Comparison of ENCODE assay signal across 8 cellular contexts in genomic region chr19:13838071-13838942, GRCh38. TPM values are rescaled to one million over a fixed set of nuclear protein-coding genes. Genes with fewer than 3 reads are reported as not detected.
DNase-seq lines count a peak whose midpoint lies in the region; ATAC-seq, FAIRE-seq and TF ChIP-seq lines count a peak whose summit lies in the region.

No MANE protein-coding gene starts in this region.

- H3K4me1 Mint-ChIP-seq in CD14-positive monocyte (peaks cover 48% of the 10 kb centered on the region), osteocyte (ENCODE audit: unreplicated experiment) (peaks cover 65% of the 10 kb centered on the region)

- peaks cover 39% of the 10 kb centered on the region for H3K4me1 ChIP-seq in Panc1 (ENCODE audit: control insufficient read depth, insufficient read depth, low read length)
- peaks cover 0 to 25% (median 18%) of the 10 kb centered on the region in 4 experiments; a peak in 6 of 7 replicates for H3K4me1 ChIP-seq in H1 (replicated peaks in 1 of 4; ENCODE audit: control insufficient read depth in 3 of 4, insufficient read depth in 4 of 4, low read length in 3 of 4)

- TF ChIP-seq CTCF in CD14-positive monocyte (IDR thresholded peaks at IDR 0.05) (no peak), Panc1 (IDR thresholded peaks at IDR 0.05) (no peak), H1 (IDR thresholded peaks at IDR 0.05; ENCODE audit: control extremely low read depth in 1 of 3, insufficient read depth in 1 of 3, low read depth in 1 of 3, low read length in 3 of 3) (no peak), osteocyte (IDR thresholded peaks at IDR 0.05) (no peak)

- no peak overlapping the region for H3K4me2 ChIP-seq in H1 (ENCODE audit: insufficient read depth in 1 of 2, low read depth in 2 of 2, low read length in 2 of 2)

- H2AK5ac ChIP-seq in H1 (ENCODE audit: low read depth, low read length) = peak overlapping the region; percentile 78; the same call in 1 of the 2 replicates

- no peak overlapping the region for H2BK15ac ChIP-seq in H1 (ENCODE audit: low read length)

- TF ChIP-seq POLR2A in H1 (IDR thresholded peaks at IDR 0.05; ENCODE audit: control extremely low read depth in 1 of 2, low read depth in 2 of 2, low read length in 2 of 2) = no peak

- intact Hi-C loops in CD14-positive monocyte (cut with micrococcal nuclease) = no loop called here
- intact Hi-C loops in Panc1 (cut with micrococcal nuclease; ENCODE audit: unreplicated experiment) = no loop called here

- no peak for FAIRE-seq in H1 (lab: Jason Lieb, UNC)

- no peak for ATAC-seq in Panc1
- no peak for ATAC-seq in GM18511 (IDR thresholded peaks at IDR 0.05; ENCODE audit: unreplicated experiment)
- ATAC-seq in HG03196 (IDR thresholded peaks at IDR 0.05; ENCODE audit: unreplicated experiment) = no peak

- no peak overlapping the region for H3K23ac ChIP-seq in H1 (ENCODE audit: insufficient read length)

- H3K9me3 ChIP-seq in Panc1 (ENCODE audit: control insufficient read depth, insufficient read depth, low read depth, low read length) (no peaks in the 10 kb centered on the region), H1 (ENCODE audit: insufficient read depth in 2 of 2, low read depth in 1 of 2, low read length in 1 of 2) (no peaks in the 10 kb centered on the region)

- POLR2A ChIA-PET in Panc1 (lab: Charles Lee) = interaction anchor here (0.7 to 0.9 kb wide), 3 partner anchors 23 to 252 kb away, joined by 4 to 9 read pairs (median 6); no protein-coding TSS in a partner anchor
- POLR2A ChIA-PET in H1 (lab: Charles Lee; ENCODE audit: partially characterized antibody) = interaction anchor here (1.4 to 2.0 kb wide), 5 partner anchors 10 to 21 kb away, joined by 5 to 8 read pairs (median 7); no protein-coding TSS in a partner anchor

- H4K91ac ChIP-seq in H1 (replicated peaks; ENCODE audit: insufficient read length, low read length) = peak overlapping the region; percentile 2

- H3K9me3 Mint-ChIP-seq in CD14-positive monocyte (peaks cover 0 to 7% (median 2%) of the 10 kb centered on the region in 7 donors), osteocyte (ENCODE audit: unreplicated experiment) (no peaks in the 10 kb centered on the region)

- H3K4me3 ChIP-seq in Panc1 (ENCODE audit: low read depth in 2 of 2, low read length in 2 of 2) (peak overlapping the region; percentile 81 to 91), H1 (ENCODE audit: extremely low read depth in 1 of 4, insufficient read depth in 2 of 4, low read depth in 3 of 4, low read length in 4 of 4) (no peak overlapping the region)

- no TSS peak for BruUV-seq in Panc1 (replicated peaks; lab: Mats Ljungman, UMichigan)

- H4K20me1 ChIP-seq in H1 (replicated peaks in 1 of 2; ENCODE audit: control insufficient read depth in 1 of 2, insufficient read depth in 2 of 2, low read length in 2 of 2) = peaks cover 1 to 9% of the 10 kb centered on the region in 2 experiments

- 90% methylated on average over 13 of the region's 13 CpGs; no CpG with 5 or more reads in 1 of the 2 experiments for WGBS in H1 (ENCODE audit: extremely low coverage in 1 of 2, insufficient coverage in 1 of 2, insufficient read length in 1 of 2, insufficient replicate concordance in 2 of 2, low coverage in 1 of 2, low lambda C conversion rate in 2 of 2, missing lambda C conversion rate in 1 of 2), 2 experiments

- H2BK12ac ChIP-seq in H1 (ENCODE audit: low read depth, low read length) = peak overlapping the region; percentile 77; the same call in 1 of the 2 replicates

- H3K27me3 Mint-ChIP-seq in CD14-positive monocyte (ENCODE audit: low read depth in 3 of 3) (peaks cover 0 to 20% (median 6%) of the 10 kb centered on the region in 3 donors), osteocyte (ENCODE audit: unreplicated experiment) (no peaks in the 10 kb centered on the region)

- H3K36me3 ChIP-seq in Panc1 (ENCODE audit: control insufficient read depth, insufficient read depth, low read length) (peaks cover 8% of the 10 kb centered on the region), H1 (ENCODE audit: control insufficient read depth in 2 of 4, insufficient read depth in 4 of 4, low read length in 3 of 4) (no peaks in the 10 kb centered on the region)

- CTCF ChIA-PET in Panc1 (lab: Charles Lee) = no interaction called here
- CTCF ChIA-PET in H1 (lab: Charles Lee; ENCODE audit: partially characterized antibody) = interaction anchor here (0.7 to 4.5 kb wide), 5 partner anchors 9 to 24 kb away, joined by 3 to 52 read pairs (median 9); no protein-coding TSS in a partner anchor

- no peak overlapping the region for H3K9ac ChIP-seq in H1 (replicated peaks in 1 of 4; ENCODE audit: extremely low read depth in 1 of 4, low read depth in 3 of 4, low read length in 3 of 4)

- DNase-seq in CD14-positive monocyte (ENCODE audit: low spot score) (no peak), Panc1 (ENCODE audit: low read depth, low spot score) (no peak), H1 (ENCODE audit: low read depth in 1 of 2, low spot score in 2 of 2) (no peak), osteocyte (ENCODE audit: extremely low spot score, unreplicated experiment) (no peak), NCI-H2081 treated with DMSO at 0.1 percent for 48 hours (lab: John Stamatoyannopoulos, UW) (no peak), globus pallidus (ENCODE audit: low spot score) (no peak)

- no peak overlapping the region for H3K18ac ChIP-seq in H1 (ENCODE audit: extremely low read depth, low read length)

- peaks cover 0 to 3% of the 10 kb centered on the region in 2 experiments; a peak in 2 of 4 replicates for H3K79me2 ChIP-seq in H1 (ENCODE audit: control insufficient read depth in 1 of 2, insufficient read depth in 2 of 2, low read length in 2 of 2)

- H3K79me1 ChIP-seq in H1 (ENCODE audit: low read depth, low read length) = no peaks in the 10 kb centered on the region

- H3K36me3 Mint-ChIP-seq in CD14-positive monocyte (peaks cover 19 to 44% of the 10 kb centered on the region in 2 donors), osteocyte (ENCODE audit: unreplicated experiment) (peaks cover 32% of the 10 kb centered on the region)

- TF ChIP-seq RAD21 in H1 (IDR thresholded peaks at IDR 0.05 in 1 of 2, conservative IDR thresholded peaks at IDR 0.05 in 1 of 2; ENCODE audit: low read depth in 2 of 2, low read length in 2 of 2) = no peak

- H3K14ac ChIP-seq in H1 (ENCODE audit: insufficient read length) = no peak overlapping the region

- H4K5ac ChIP-seq in H1 (ENCODE audit: insufficient read length, low read depth, low read length) = no peak overlapping the region

- no peak overlapping the region for H3K56ac ChIP-seq in H1 (replicated peaks; ENCODE audit: insufficient read length, low read depth, low read length)

- H3K27me3 ChIP-seq in Panc1 (ENCODE audit: control insufficient read depth, insufficient read depth, low read length) (no peaks in the 10 kb centered on the region), H1 (replicated peaks in 1 of 4; ENCODE audit: control insufficient read depth in 3 of 4, extremely low read depth in 1 of 4, insufficient read depth in 3 of 4, low read length in 3 of 4) (no peaks in the 10 kb centered on the region)

- H4K8ac ChIP-seq in H1 (ENCODE audit: extremely low read depth, insufficient read depth, low read length) = no peak overlapping the region

- H3K27ac Mint-ChIP-seq in CD14-positive monocyte = peak overlapping the region; percentile 98 to 100 (median 99)
- peak overlapping the region; percentile 98 for H3K27ac Mint-ChIP-seq in osteocyte (ENCODE audit: unreplicated experiment)

- H3K23me2 ChIP-seq in H1 (ENCODE audit: low read depth, low read length) = peaks cover 9% of the 10 kb centered on the region

- no peak overlapping the region for H2BK20ac ChIP-seq in H1 (ENCODE audit: low read length)

- no peak overlapping the region for H3K4ac ChIP-seq in H1 (replicated peaks; ENCODE audit: insufficient read length, low read depth, low read length)

- H3K27ac ChIP-seq in Panc1 (ENCODE audit: low read length) = peak overlapping the region; percentile 92
- no peak overlapping the region for H3K27ac ChIP-seq in H1 (ENCODE audit: low read depth, low read length)

- no peak overlapping the region for H2BK5ac ChIP-seq in H1 (ENCODE audit: low read depth, low read length)

- no peak overlapping the region for H2BK120ac ChIP-seq in H1 (replicated peaks; ENCODE audit: low read depth, low read length)

- in situ Hi-C loops in Panc1 (cut with HindIII; ENCODE audit: low pct_unique_long_range_greater_than_20kb, low sequenced_read_pairs) = no loop called here

- peak overlapping the region; percentile 91 to 96 for H3K4me3 Mint-ChIP-seq in CD14-positive monocyte
- peak overlapping the region; percentile 92 for H3K4me3 Mint-ChIP-seq in osteocyte (ENCODE audit: unreplicated experiment)

- H2AFZ ChIP-seq in H1 (ENCODE audit: low read length) = no peak overlapping the region

- no peak for TF ChIP-seq EP300 in H1 (IDR thresholded peaks at IDR 0.05; ENCODE audit: borderline replicate concordance in 1 of 2, low read depth in 2 of 2, low read length in 2 of 2)

TF ChIP-seq in H1, 55 proteins besides CTCF, POLR2A, EP300 and RAD21 (continues in another document):
- no peak for TF ChIP-seq NANOG (IDR thresholded peaks at IDR 0.05; ENCODE audit: insufficient read depth, low read depth, low read length, poor library complexity, severe bottlenecking)

RNA-seq across cellular contexts. Expression of gene NANOS3, which starts 38.6 kb away (rescaled TPM):
- polyA plus RNA-seq in CD14-positive monocyte (not detected), H1 (2011; rRNA removed) (0.14 and 0.62 TPM in 2 replicates)
- total RNA-seq in Panc1 (2021; ENCODE audit: unreplicated experiment) (0.33 TPM), osteocyte (1.1 and 3.5 TPM in 2 replicates)
- 0.71 TPM for polyA plus RNA-seq in Panc1 (2012; ENCODE audit: insufficient read length)
- total RNA-seq in H1 (2021; fragmentation: NEBNext Ultra II Directional; extraction: Animal tissue kit (Norgen Biotek cat#: 25700)) = not detected in 2 replicates
- polyA plus RNA-seq in H1 (2011; cell fraction: cytosol; rRNA removed) = not detected
- polyA plus RNA-seq in H1 (2011; cell fraction: nucleus; rRNA removed) = not detected
- polyA plus RNA-seq in H1 (2012, experiment 1 of 2) = 0.69 to 0.83 TPM in 2 of 4 replicates, not detected in the others
- polyA plus RNA-seq in H1 (2012, experiment 2 of 2) = not detected
- polyA plus RNA-seq in H1 (2013, experiment 1 of 2) = 1.2 TPM
- polyA plus RNA-seq in H1 (2013, experiment 2 of 2) = 1.3 TPM
- polyA minus RNA-seq in H1 (2011; rRNA and poly(A)+ RNA removed) = not detected in 2 replicates
- polyA minus RNA-seq in H1 (2011; cell fraction: cytosol; rRNA and poly(A)+ RNA removed) = not detected
- polyA minus RNA-seq in H1 (2011; cell fraction: nucleus; rRNA and poly(A)+ RNA removed) = not detected

RNA-seq across cellular contexts. Expression of gene ZSWIM4, which starts 43.1 kb away (rescaled TPM):
- under 1 TPM; 0.19 to 0.23 TPM for polyA plus RNA-seq in CD14-positive monocyte
- total RNA-seq in Panc1 (2021; ENCODE audit: unreplicated experiment) = 8.7 TPM
- polyA plus RNA-seq in Panc1 (2012; ENCODE audit: insufficient read length) = 11.3 TPM
- 31.1 and 32.7 TPM in 2 replicates for total RNA-seq in H1 (2021; fragmentation: NEBNext Ultra II Directional; extraction: Animal tissue kit (Norgen Biotek cat#: 25700))
- polyA plus RNA-seq in H1 (2011; rRNA removed) = 12.2 and 23.2 TPM in 2 replicates
- polyA plus RNA-seq in H1 (2011; cell fraction: cytosol; rRNA removed) = 10.9 TPM
- polyA plus RNA-seq in H1 (2011; cell fraction: nucleus; rRNA removed) = 21.2 TPM
- 13.1 to 23.1 TPM (median 21.0 TPM) in 4 replicates for polyA plus RNA-seq in H1 (2012, experiment 1 of 2)
- polyA plus RNA-seq in H1 (2012, experiment 2 of 2) = 20.0 TPM
- polyA plus RNA-seq in H1 (2013, experiment 1 of 2) = 17.0 TPM
- polyA plus RNA-seq in H1 (2013, experiment 2 of 2) = 17.3 TPM
- 8.9 and 10.8 TPM in 2 replicates for polyA minus RNA-seq in H1 (2011; rRNA and poly(A)+ RNA removed)
- 23.9 TPM for polyA minus RNA-seq in H1 (2011; cell fraction: cytosol; rRNA and poly(A)+ RNA removed)
- 13.5 TPM for polyA minus RNA-seq in H1 (2011; cell fraction: nucleus; rRNA and poly(A)+ RNA removed)
- total RNA-seq in osteocyte = 14.0 and 15.1 TPM in 2 replicates

Comparison
In these comparisons a context has a peak if more than half of its experiments do, and no peak if none do; other contexts are left out.
1. H3K4me3 ChIP-seq: peak in Panc1 (2 of 2); none in H1 (0 of 4).